8 cellular contexts compared by ENCODE assay signal in genomic region chr2:191691016-191691725, GRCh38. TPM values are rescaled to one million over a fixed set of nuclear protein-coding genes. Genes with fewer than 3 reads are reported as not detected.
DNase-seq lines count a peak whose midpoint lies in the region; ATAC-seq and TF ChIP-seq lines count a peak whose summit lies in the region.

No MANE protein-coding gene starts in this region.

- no peak overlapping the region for H3K56ac ChIP-seq in IMR-90 (ENCODE audit: extremely low read depth, insufficient read depth, low read length)

- intact Hi-C loops in IMR-90 (cut with micrococcal nuclease): loop anchor here (1.0 to 5.0 kb wide), 3 partner anchors 120 to 471 kb away; no protein-coding TSS in a partner anchor

- H3K36me3 Mint-ChIP-seq in stimulated activated naive B cell treated with anti-CD40 and anti-IgM and Interleukin-4, amounts not matched to agents 10 μg/mL and 1 μg/mL and 100 μg/mL, for 72 hours: peaks cover 16 to 36% of the 10 kb centered on the region in 2 donors

- H4K91ac ChIP-seq in IMR-90 (ENCODE audit: insufficient read depth, low read depth, low read length): no peak overlapping the region

- no peak overlapping the region for H3K27ac Mint-ChIP-seq in stimulated activated naive B cell treated with anti-CD40 and anti-IgM and Interleukin-4, amounts not matched to agents 10 μg/mL and 1 μg/mL and 100 μg/mL, for 72 hours

- DNase-seq in activated gamma-delta T cell treated with Interleukin-2 at 50 U/mL for 16 hours (peak; percentile 46), activated gamma-delta T cell (lab: John Stamatoyannopoulos, UW) (no peak), IMR-90 (peak; percentile 87), brain microvascular endothelial cell (peak; percentile 79), inferior parietal cortex (ENCODE audit: extremely low spot score) (peak; percentile 75)
- peak; percentile 42 for DNase-seq in stimulated activated naive B cell treated with anti-CD40 and anti-IgM and Interleukin-4, amounts not matched to agents 10 μg/mL and 1 μg/mL and 100 μg/mL, for 72 hours

- H3K18ac ChIP-seq in IMR-90 (ENCODE audit: low read depth, low read length): peak overlapping the region; percentile 55; the same call in 1 of the 2 replicates

- WGBS in IMR-90 (ENCODE audit: extremely low coverage in 2 of 2, insufficient read length in 1 of 2), 2 experiments: 0% methylated on average over 1 of the region's 5 CpGs; no CpG with 5 or more reads in 1 of the 2 experiments

- H3K4me2 ChIP-seq in IMR-90 (ENCODE audit: low read depth, low read length): no peak overlapping the region; the same call in 1 of the 2 replicates

- no peak for TF ChIP-seq POLR2A in IMR-90 (IDR thresholded peaks at IDR 0.05; ENCODE audit: low read depth, low read length)
- TF ChIP-seq POLR2A in Raji (IDR thresholded peaks at IDR 0.05; ENCODE audit: insufficient read depth, low read depth, low read length): peak; percentile 37; the same call in 1 of the 2 replicates

- H2AK5ac ChIP-seq in IMR-90 (ENCODE audit: low read depth, low read length): no peak overlapping the region

- ATAC-seq in GM21619 (IDR thresholded peaks at IDR 0.05; ENCODE audit: unreplicated experiment) (peak; percentile 64), IMR-90 (ENCODE audit: low read depth) (peak; percentile 30)
- ATAC-seq in stimulated activated naive B cell treated with anti-CD40 and anti-IgM and Interleukin-4, amounts not matched to agents 10 μg/mL and 1 μg/mL and 100 μg/mL, for 72 hours (replicated peaks): peak; percentile 58 to 61

- no peak overlapping the region for H2BK15ac ChIP-seq in IMR-90 (ENCODE audit: low read depth, low read length)

- in situ Hi-C loops in IMR-90 (cut with MboI; ENCODE audit: low sequenced_read_pairs) (loop anchor here (5.0 kb wide), 1 partner anchor 119 kb away; no protein-coding TSS in a partner anchor), brain microvascular endothelial cell (cut with HindIII; ENCODE audit: low pct_ligation_motif_present, low sequenced_read_pairs) (loop anchor here (25.0 kb wide), 1 partner anchor 129 kb away; no protein-coding TSS in a partner anchor)

- no peak overlapping the region for H3K14ac ChIP-seq in IMR-90 (replicated peaks; ENCODE audit: low read depth, low read length)

- no peak overlapping the region for H2BK120ac ChIP-seq in IMR-90 (ENCODE audit: low read depth, low read length)

- peaks cover 23 to 54% of the 10 kb centered on the region in 2 donors for H3K4me1 Mint-ChIP-seq in stimulated activated naive B cell treated with anti-CD40 and anti-IgM and Interleukin-4, amounts not matched to agents 10 μg/mL and 1 μg/mL and 100 μg/mL, for 72 hours

- no peak overlapping the region for H2BK20ac ChIP-seq in IMR-90 (ENCODE audit: low read depth, low read length)

- TF ChIP-seq RAD21 in IMR-90 (IDR thresholded peaks at IDR 0.05; ENCODE audit: low read length): peak; percentile 79

- H3K23ac ChIP-seq in IMR-90 (ENCODE audit: low read depth, low read length): no peak overlapping the region

- H4K20me1 ChIP-seq in IMR-90 (ENCODE audit: insufficient read depth, low read length): peaks cover 11% of the 10 kb centered on the region; the same call in 1 of the 2 replicates

- H3K4me3 Mint-ChIP-seq in stimulated activated naive B cell treated with anti-CD40 and anti-IgM and Interleukin-4, amounts not matched to agents 10 μg/mL and 1 μg/mL and 100 μg/mL, for 72 hours: peak overlapping the region in 1 of 2 donors; percentile 52

- TF ChIP-seq CTCF in IMR-90 (conservative IDR thresholded peaks at IDR 0.05; ENCODE audit: low read depth, low read length) (peak; percentile 80), brain microvascular endothelial cell (IDR thresholded peaks at IDR 0.05; ENCODE audit: low read depth, low read length, missing control alignments) (peak; percentile 75)

- no peak overlapping the region for H3K4me3 ChIP-seq in IMR-90 (ENCODE audit: insufficient read depth, low read depth, low read length)
- H3K4me3 ChIP-seq in brain microvascular endothelial cell (ENCODE audit: low read depth, low read length): no peak overlapping the region

- no peak overlapping the region for H4K5ac ChIP-seq in IMR-90 (ENCODE audit: low read depth, low read length)

- peaks cover 9% of the 10 kb centered on the region for H3K36me3 ChIP-seq in IMR-90 (ENCODE audit: control insufficient read depth, insufficient read depth, low read length)
- peaks cover 16% of the 10 kb centered on the region for H3K36me3 ChIP-seq in brain microvascular endothelial cell (replicated peaks)

- no peaks in the 10 kb centered on the region for H3K27me3 Mint-ChIP-seq in stimulated activated naive B cell treated with anti-CD40 and anti-IgM and Interleukin-4, amounts not matched to agents 10 μg/mL and 1 μg/mL and 100 μg/mL, for 72 hours

- H3K4me1 ChIP-seq in IMR-90 (ENCODE audit: control insufficient read depth, insufficient read depth, low read length): peaks cover 16% of the 10 kb centered on the region

- peaks cover 9% of the 10 kb centered on the region for H3K9me1 ChIP-seq in IMR-90 (ENCODE audit: insufficient read depth, low read length)

- BruUV-seq in IMR-90 (replicated peaks; lab: Mats Ljungman, UMichigan): no TSS peak

- CTCF ChIA-PET in IMR-90 (lab: Yijun Ruan, JAX): interaction anchor here (0.8 to 1.6 kb wide), 4 partner anchors 10 to 127 kb away, joined by 3 to 10 read pairs (median 4); no protein-coding TSS in a partner anchor

- peak overlapping the region in 1 of 2 experiments; percentile 36; a peak in 1 of 4 replicates for H4K8ac ChIP-seq in IMR-90 (ENCODE audit: low read depth in 2 of 2, low read length in 2 of 2)

- H3K27me3 ChIP-seq in IMR-90 (ENCODE audit: control insufficient read depth, insufficient read depth, low read length): no peaks in the 10 kb centered on the region
- no peaks in the 10 kb centered on the region for H3K27me3 ChIP-seq in brain microvascular endothelial cell (replicated peaks)

- no peak overlapping the region for H2AK9ac ChIP-seq in IMR-90 (replicated peaks; ENCODE audit: low read depth, low read length, poor library complexity)

- H3K4ac ChIP-seq in IMR-90 (ENCODE audit: low read depth, low read length): peak overlapping the region; percentile 12; the same call in 1 of the 2 replicates

- no peak overlapping the region for H2AFZ ChIP-seq in IMR-90 (replicated peaks; ENCODE audit: low read length, poor library complexity)

- H3K27ac ChIP-seq in IMR-90 (ENCODE audit: insufficient read depth, low read length) (no peak overlapping the region), brain microvascular endothelial cell (no peak overlapping the region)

- no peaks in the 10 kb centered on the region for H3K9me3 Mint-ChIP-seq in stimulated activated naive B cell treated with anti-CD40 and anti-IgM and Interleukin-4, amounts not matched to agents 10 μg/mL and 1 μg/mL and 100 μg/mL, for 72 hours

- peak overlapping the region; percentile 75 for H2BK5ac ChIP-seq in IMR-90 (ENCODE audit: low read depth, low read length, poor library complexity, severe bottlenecking)

- no peaks in the 10 kb centered on the region for H3K9me3 ChIP-seq in IMR-90 (ENCODE audit: control insufficient read depth, insufficient read depth, low read length)

- POLR2A ChIA-PET in IMR-90 (lab: Charles Lee; ENCODE audit: unreplicated experiment): interaction anchor here (0.6 to 1.5 kb wide), 5 partner anchors 15 to 130 kb away, joined by 3 to 5 read pairs (median 3); no protein-coding TSS in a partner anchor

- peak overlapping the region; percentile 22; the same call in 1 of the 2 replicates for H3K9ac ChIP-seq in IMR-90 (ENCODE audit: low read depth, low read length)

- dilution Hi-C loops in IMR-90 (cut with HindIII; ENCODE audit: low sequenced_read_pairs, unreplicated experiment): no loop called here

- peaks cover 0 to 18% of the 10 kb centered on the region in 2 experiments; a peak in 1 of 4 replicates for H3K79me1 ChIP-seq in IMR-90 (ENCODE audit: low read depth in 1 of 2, low read length in 2 of 2)

TF ChIP-seq in IMR-90, 13 proteins besides CTCF, POLR2A, EP300 and RAD21:
- no peak for TF ChIP-seq BHLHE40 (IDR thresholded peaks at IDR 0.05; ENCODE audit: low read depth, low read length)
- peak; percentile 75 for TF ChIP-seq SMC3 (IDR thresholded peaks at IDR 0.05; ENCODE audit: low read depth, low read length)
- TF ChIP-seq USF2 (IDR thresholded peaks at IDR 0.05; ENCODE audit: low read depth, low read length): peak; percentile 51; the same call in 1 of the 2 replicates

RNA-seq across cellular contexts. Expression of gene NABP1, which starts 13.2 kb away (rescaled TPM):
- total RNA-seq in IMR-90 (2012; rRNA removed): 57.7 and 141 TPM in 2 replicates
- 46.3 and 73.3 TPM in 2 replicates for polyA plus RNA-seq in IMR-90 (2012; rRNA removed)
- polyA plus RNA-seq in IMR-90 (2012; cell fraction: cytosol; rRNA removed): 8.2 and 11.9 TPM in 2 replicates
- polyA plus RNA-seq in IMR-90 (2012; cell fraction: nucleus; rRNA removed; ENCODE audit: low replicate concordance): 124 and 666 TPM in 2 replicates
